Comparison of ENCODE assay signal across 24 cellular contexts in genomic region chr2:130949954-130950353, GRCh38.
"Had no signal": no experiment of that assay in that cellular context is flagged by ENCODE, and none has a peak within 500 bp of the region (broad histone marks: within the 10 kb centered on the region; RNA-seq: fewer than 3 reads in every experiment).

No MANE protein-coding gene starts in this region.

- H3K27ac ChIP-seq: gastrocnemius medialis, pancreas, prostate gland, sigmoid colon, thoracic aorta, uterus had no signal

- H3K4me1 ChIP-seq: gastrocnemius medialis, pancreas, prostate gland, sigmoid colon, uterus had no signal

- H3K4me3 ChIP-seq: gastrocnemius medialis, pancreas, prostate gland, sigmoid colon, thoracic aorta, uterus had no signal

- H3K27me3 ChIP-seq: gastrocnemius medialis, pancreas, sigmoid colon, uterus had no signal

- H3K36me3 ChIP-seq: gastrocnemius medialis, pancreas, prostate gland, sigmoid colon, thoracic aorta, uterus had no signal

- H3K9me3 ChIP-seq: pancreas, prostate gland had no signal

- DNase-seq: activated CD4-positive, alpha-beta T cell treated with anti-CD3 and anti-CD28 coated beads for 1 hour; activated CD4-positive, alpha-beta T cell treated with anti-CD3 and anti-CD28 coated beads, Interleukin-2, amount 50 U/mL, for 1 hour; activated CD8-positive, alpha-beta T cell treated with anti-CD3 and anti-CD28 coated beads for 36 hours; activated naive CD8-positive, alpha-beta T cell treated with anti-CD3 and anti-CD28 coated beads, Interleukin-2, amount 50 U/mL, for 24 hours; activated T-cell treated with anti-CD3 and anti-CD28 coated beads, Interleukin-2, amount 50 U/mL, for 4 hours; amygdala; dermis blood vessel endothelial cell; effector CD4-positive, alpha-beta T cell; gastrocnemius medialis; glutamatergic neuron; islet precursor cell; left cardiac atrium; left ventricle myocardium superior; nephron progenitor cell; pancreas; retina; sigmoid colon; small intestine; stimulated activated CD4-positive, alpha-beta T cell treated with anti-CD3 and anti-CD28 coated beads, Interleukin-4, amount 100 ng/mL, for 24 hours; T-helper 2 cell; uterus had no signal

- FAIRE-seq: colon, pancreas, small intestine had no signal
